ENCODE assay signal across 8 cellular contexts in the genomic region with DNA sequence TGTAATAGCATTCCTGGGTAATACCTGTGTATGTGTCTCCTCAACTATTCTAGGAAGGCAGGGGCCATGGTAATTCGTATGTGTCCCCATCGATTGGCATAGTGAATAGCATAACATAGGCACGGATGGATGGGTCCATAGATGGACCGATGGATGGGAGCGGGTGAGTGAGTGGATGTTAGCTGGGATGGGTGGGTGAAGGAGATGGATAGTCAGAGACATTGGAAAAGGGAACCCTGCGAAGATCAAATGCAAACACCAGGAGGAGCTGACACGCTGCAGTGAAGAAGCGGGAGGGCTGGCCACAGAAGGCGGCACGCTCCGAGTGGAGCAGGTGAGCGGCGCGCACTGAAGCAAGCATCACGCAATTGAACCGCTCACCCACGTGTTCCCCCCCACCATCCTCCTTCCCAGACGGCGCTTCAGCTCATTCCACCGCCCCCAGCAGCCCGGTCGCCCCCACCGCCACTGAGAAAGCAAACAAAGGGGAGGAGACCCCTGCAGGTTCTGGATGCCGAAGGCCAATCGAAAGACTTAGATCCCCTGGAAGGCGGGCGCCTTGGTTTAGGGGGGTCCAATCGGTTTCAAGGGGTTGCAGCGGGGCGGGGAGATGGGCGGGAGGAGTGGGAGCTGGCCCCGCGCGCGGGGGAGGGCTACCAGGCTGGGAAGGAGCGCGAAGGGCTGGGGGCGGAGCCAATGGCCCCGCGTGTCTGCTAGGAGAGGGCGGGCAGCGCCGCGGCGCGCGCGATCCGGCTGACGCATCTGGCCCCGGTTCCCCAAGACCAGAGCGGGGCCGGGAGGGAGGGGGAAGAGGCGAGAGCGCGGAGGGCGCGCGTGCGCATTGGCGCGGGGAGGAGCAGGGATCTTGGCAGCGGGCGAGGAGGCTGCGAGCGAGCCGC. TPM values are rescaled to one million over a fixed set of nuclear protein-coding genes. Genes with fewer than 3 reads are reported as not detected.
DNase-seq lines count a peak whose midpoint lies in the region; ATAC-seq and TF ChIP-seq lines count a peak whose summit lies in the region.

A gene (plus strand): TSS at position 839 of the 899 bp plus-strand sequence. CDS start 90 bp downstream, outside the sequence.

- H3K27me3 ChIP-seq in liver (ENCODE audit: control insufficient read depth in 4 of 4, insufficient read depth in 4 of 4, low read length in 3 of 4): no peaks in the 10 kb centered on the region

- H3K4me3 ChIP-seq in liver (ENCODE audit: low read depth in 1 of 3, low read length in 3 of 3): peak within 1 kb of the TSS; percentile 18 to 70 (median 66)

- WGBS in liver: under 1% methylated on average over 67 of the region's 67 CpGs

- no peaks in the 10 kb centered on the region for H3K36me3 ChIP-seq in liver (ENCODE audit: control insufficient read depth in 4 of 4, insufficient read depth in 3 of 4, low read depth in 1 of 4, low read length in 3 of 4)

- TF ChIP-seq CTCF in liver (IDR thresholded peaks at IDR 0.05; ENCODE audit: low read depth, low read length, missing input control): peak; percentile 67

- peaks cover 15 to 37% (median 27%) of the 10 kb centered on the region in 4 donors for H3K4me1 ChIP-seq in liver (ENCODE audit: control insufficient read depth in 4 of 4, insufficient read depth in 4 of 4, low read length in 3 of 4)

- DNase-seq in CD1c-positive myeloid dendritic cell (ENCODE audit: extremely low spot score) (peak; percentile 99), NCI-H748 treated with DMSO at 0.1 percent for 48 hours (lab: John Stamatoyannopoulos, UW) (peak; percentile 99), dermis blood vessel endothelial cell (peak; percentile 99)
- peak; percentile 98 for DNase-seq in activated CD4-positive, alpha-beta T cell treated with anti-CD3 and anti-CD28 coated beads, Interleukin-2, amount 50 U/mL, for 4 hours
- DNase-seq in stimulated activated CD4-positive, alpha-beta T cell treated with anti-CD3 and anti-CD28 coated beads, Interleukin-4, amount 100 ng/mL, for 24 hours: peak; percentile 96

- ATAC-seq in GM19372 (IDR thresholded peaks at IDR 0.05; ENCODE audit: low read depth, unreplicated experiment) (peak; percentile 88), HG03558 (IDR thresholded peaks at IDR 0.05; ENCODE audit: extremely low read depth, unreplicated experiment) (peak; percentile 72)

- TF ChIP-seq RAD21 in liver (IDR thresholded peaks at IDR 0.05): peak; percentile 92

- H3K9ac ChIP-seq in liver (ENCODE audit: low read depth in 1 of 2, low read length in 2 of 2): peak within 1 kb of the TSS; percentile 49 to 82

- H3K9me3 ChIP-seq in liver (ENCODE audit: control insufficient read depth in 4 of 4, low read length in 3 of 4): no peaks in the 10 kb centered on the region

- peak within 1 kb of the TSS; percentile 89 to 95 for H3K27ac ChIP-seq in liver (ENCODE audit: low read depth in 1 of 2, low read length in 2 of 2)

TF ChIP-seq in liver, 16 proteins besides CTCF, POLR2A, EP300 and RAD21:
- TF ChIP-seq SP1 (IDR thresholded peaks at IDR 0.05) (peak; percentile 77), EGR1 (IDR thresholded peaks at IDR 0.05; ENCODE audit: low read depth in 2 of 2) (peak in 1 of 2 donors; percentile 26), TAF1 (conservative IDR thresholded peaks at IDR 0.05) (no peak), FOXA1 (IDR thresholded peaks at IDR 0.05) (no peak), RXRA (IDR thresholded peaks at IDR 0.05) (peak in 1 of 2 donors; percentile 48), GABPA (IDR thresholded peaks at IDR 0.05 in 1 of 2, conservative IDR thresholded peaks at IDR 0.05 in 1 of 2) (peak in 1 of 2 donors; percentile 41), FOXA2 (IDR thresholded peaks at IDR 0.05) (no peak), NR2F2 (IDR thresholded peaks at IDR 0.05) (peak; percentile 11), YY1 (IDR thresholded peaks at IDR 0.05) (peak; percentile 56)
- TF ChIP-seq, protein P1, sequence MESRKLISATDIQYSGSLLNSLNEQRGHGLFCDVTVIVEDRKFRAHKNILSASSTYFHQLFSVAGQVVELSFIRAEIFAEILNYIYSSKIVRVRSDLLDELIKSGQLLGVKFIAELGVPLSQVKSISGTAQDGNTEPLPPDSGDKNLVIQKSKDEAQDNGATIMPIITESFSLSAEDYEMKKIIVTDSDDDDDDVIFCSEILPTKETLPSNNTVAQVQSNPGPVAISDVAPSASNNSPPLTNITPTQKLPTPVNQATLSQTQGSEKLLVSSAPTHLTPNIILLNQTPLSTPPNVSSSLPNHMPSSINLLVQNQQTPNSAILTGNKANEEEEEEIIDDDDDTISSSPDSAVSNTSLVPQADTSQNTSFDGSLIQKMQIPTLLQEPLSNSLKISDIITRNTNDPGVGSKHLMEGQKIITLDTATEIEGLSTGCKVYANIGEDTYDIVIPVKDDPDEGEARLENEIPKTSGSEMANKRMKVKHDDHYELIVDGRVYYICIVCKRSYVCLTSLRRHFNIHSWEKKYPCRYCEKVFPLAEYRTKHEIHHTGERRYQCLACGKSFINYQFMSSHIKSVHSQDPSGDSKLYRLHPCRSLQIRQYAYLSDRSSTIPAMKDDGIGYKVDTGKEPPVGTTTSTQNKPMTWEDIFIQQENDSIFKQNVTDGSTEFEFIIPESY (IDR thresholded peaks at IDR 0.05): no peak
- TF ChIP-seq, protein P2, sequence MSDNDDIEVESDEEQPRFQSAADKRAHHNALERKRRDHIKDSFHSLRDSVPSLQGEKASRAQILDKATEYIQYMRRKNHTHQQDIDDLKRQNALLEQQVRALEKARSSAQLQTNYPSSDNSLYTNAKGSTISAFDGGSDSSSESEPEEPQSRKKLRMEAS (IDR thresholded peaks at IDR 0.05): peak; percentile 78
- TF ChIP-seq, protein P3, sequence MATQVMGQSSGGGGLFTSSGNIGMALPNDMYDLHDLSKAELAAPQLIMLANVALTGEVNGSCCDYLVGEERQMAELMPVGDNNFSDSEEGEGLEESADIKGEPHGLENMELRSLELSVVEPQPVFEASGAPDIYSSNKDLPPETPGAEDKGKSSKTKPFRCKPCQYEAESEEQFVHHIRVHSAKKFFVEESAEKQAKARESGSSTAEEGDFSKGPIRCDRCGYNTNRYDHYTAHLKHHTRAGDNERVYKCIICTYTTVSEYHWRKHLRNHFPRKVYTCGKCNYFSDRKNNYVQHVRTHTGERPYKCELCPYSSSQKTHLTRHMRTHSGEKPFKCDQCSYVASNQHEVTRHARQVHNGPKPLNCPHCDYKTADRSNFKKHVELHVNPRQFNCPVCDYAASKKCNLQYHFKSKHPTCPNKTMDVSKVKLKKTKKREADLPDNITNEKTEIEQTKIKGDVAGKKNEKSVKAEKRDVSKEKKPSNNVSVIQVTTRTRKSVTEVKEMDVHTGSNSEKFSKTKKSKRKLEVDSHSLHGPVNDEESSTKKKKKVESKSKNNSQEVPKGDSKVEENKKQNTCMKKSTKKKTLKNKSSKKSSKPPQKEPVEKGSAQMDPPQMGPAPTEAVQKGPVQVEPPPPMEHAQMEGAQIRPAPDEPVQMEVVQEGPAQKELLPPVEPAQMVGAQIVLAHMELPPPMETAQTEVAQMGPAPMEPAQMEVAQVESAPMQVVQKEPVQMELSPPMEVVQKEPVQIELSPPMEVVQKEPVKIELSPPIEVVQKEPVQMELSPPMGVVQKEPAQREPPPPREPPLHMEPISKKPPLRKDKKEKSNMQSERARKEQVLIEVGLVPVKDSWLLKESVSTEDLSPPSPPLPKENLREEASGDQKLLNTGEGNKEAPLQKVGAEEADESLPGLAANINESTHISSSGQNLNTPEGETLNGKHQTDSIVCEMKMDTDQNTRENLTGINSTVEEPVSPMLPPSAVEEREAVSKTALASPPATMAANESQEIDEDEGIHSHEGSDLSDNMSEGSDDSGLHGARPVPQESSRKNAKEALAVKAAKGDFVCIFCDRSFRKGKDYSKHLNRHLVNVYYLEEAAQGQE (IDR thresholded peaks at IDR 0.05): no peak
- TF ChIP-seq, protein P4, sequence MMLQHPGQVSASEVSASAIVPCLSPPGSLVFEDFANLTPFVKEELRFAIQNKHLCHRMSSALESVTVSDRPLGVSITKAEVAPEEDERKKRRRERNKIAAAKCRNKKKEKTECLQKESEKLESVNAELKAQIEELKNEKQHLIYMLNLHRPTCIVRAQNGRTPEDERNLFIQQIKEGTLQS (IDR thresholded peaks at IDR 0.05): no peak
TF ChIP-seq in liver: peak in this region for 7.

RNA-seq across cellular contexts. Expression of the gene that starts here (rescaled TPM):
- total RNA-seq in dermis blood vessel endothelial cell (6.6 and 9.6 TPM in 2 replicates), liver (10 to 100 TPM; 11.8 to 14.1 TPM)
- polyA plus RNA-seq in liver: 10 to 100 TPM; 13.7 to 16.5 TPM

Comparison
In these comparisons a context has a peak if more than half of its experiments do, and no peak if none do; other contexts are left out.
1. Peak in every context shown above with its lines: DNase-seq, ATAC-seq, H3K4me3 ChIP-seq and H3K27ac ChIP-seq.